In genomic region chr2:112156152-112156986, GRCh38 we compare ENCODE assay signal across 7 cellular contexts. TPM values are rescaled to one million over a fixed set of nuclear protein-coding genes. Genes with fewer than 3 reads are reported as not detected.
DNase-seq lines count a peak whose midpoint lies in the region; ATAC-seq, FAIRE-seq and TF ChIP-seq lines count a peak whose summit lies in the region.

No MANE protein-coding gene starts in this region.

- no peak overlapping the region for H3K9ac ChIP-seq in HepG2 (ENCODE audit: insufficient read depth, low read depth, low read length)

- H3K9me2 ChIP-seq in OCI-LY7 (ENCODE audit: insufficient read depth, low read length): no peaks in the 10 kb centered on the region

- CTCF ChIA-PET in OCI-LY7 (lab: Charles Lee; ENCODE audit: unreplicated experiment): no interaction called here
- CTCF ChIA-PET in HepG2 (lab: Yijun Ruan, JAX; ENCODE audit: low intra/inter-chr PET ratio, low total read pairs): no interaction called here

- POLR2A ChIA-PET in OCI-LY7 (lab: Charles Lee) (no interaction called here), HepG2 (lab: Yijun Ruan, JAX) (no interaction called here)

- H3K9me3 ChIP-seq in OCI-LY7 (ENCODE audit: low read length) (no peaks in the 10 kb centered on the region), HepG2 (ENCODE audit: low read length) (no peaks in the 10 kb centered on the region)

- TF ChIP-seq POLR2A in HepG2 (IDR thresholded peaks at IDR 0.05; ENCODE audit: insufficient read depth in 1 of 2, low read depth in 2 of 2, low read length in 2 of 2): no peak

- H2AFZ ChIP-seq in OCI-LY7 (ENCODE audit: low read length) (peak overlapping the region; percentile 19; the same call in 1 of the 2 replicates), HepG2 (ENCODE audit: low read length) (no peak overlapping the region)

- BruUV-seq in OCI-LY7 (replicated peaks; lab: Mats Ljungman, UMichigan) (no TSS peak), HepG2 (replicated peaks; lab: Mats Ljungman, UMichigan) (no TSS peak)

- H3K9me3 Mint-ChIP-seq in type B pancreatic cell: peaks cover 5% of the 10 kb centered on the region

- TF ChIP-seq EP300 in HepG2 (IDR thresholded peaks at IDR 0.05; ENCODE audit: low read depth in 2 of 2, low read length in 2 of 2): no peak
- TF ChIP-seq EP300 in HepG2 (CRISPR knock-in tag; IDR thresholded peaks at IDR 0.05; ENCODE audit: borderline replicate concordance): no peak

- no peak overlapping the region for H3K27ac ChIP-seq in OCI-LY7 (ENCODE audit: low read depth, low read length, poor library complexity, severe bottlenecking)
- H3K27ac ChIP-seq in HepG2 (ENCODE audit: extremely low read length, insufficient read depth, low read length): no peak overlapping the region
- no peak overlapping the region for H3K27ac ChIP-seq in dorsolateral prefrontal cortex

- TF ChIP-seq CTCF in OCI-LY7 (conservative IDR thresholded peaks at IDR 0.05; ENCODE audit: low read length) (no peak), HepG2 (CRISPR knock-in tag; IDR thresholded peaks at IDR 0.05) (no peak), type B pancreatic cell (conservative IDR thresholded peaks at IDR 0.05) (no peak), dorsolateral prefrontal cortex (IDR thresholded peaks at IDR 0.05 in 54 of 56, conservative IDR thresholded peaks at IDR 0.05 in 2 of 56; ENCODE audit: low read depth in 1 of 56, partially characterized antibody in 56 of 56) (no peak)

- H3K27me3 ChIP-seq in HepG2 (ENCODE audit: control insufficient read depth in 1 of 2, insufficient read depth in 2 of 2, low read length in 2 of 2): no peaks in the 10 kb centered on the region
- H3K27me3 ChIP-seq in dorsolateral prefrontal cortex: no peaks in the 10 kb centered on the region

- no peak overlapping the region for H3K4me3 Mint-ChIP-seq in type B pancreatic cell

- intact Hi-C loops in OCI-LY7 (cut with micrococcal nuclease; ENCODE audit: unreplicated experiment) (loop anchor here (5.0 kb wide), 1 partner anchor 99 kb away; the partner anchor contains the start of gene TMEM87B), HepG2 (cut with micrococcal nuclease; ENCODE audit: unreplicated experiment) (no loop called here), dorsolateral prefrontal cortex (cut with DNase I) (no loop called here)

- H3K36me3 ChIP-seq in OCI-LY7 (ENCODE audit: insufficient read depth, low read length) (no peaks in the 10 kb centered on the region), HepG2 (replicated peaks in 1 of 2; ENCODE audit: control insufficient read depth in 1 of 2, insufficient read depth in 2 of 2, low read length in 2 of 2) (no peaks in the 10 kb centered on the region)

- H3K4me1 ChIP-seq in OCI-LY7 (ENCODE audit: insufficient read depth, low read length, poor library complexity, severe bottlenecking) (peaks cover 38% of the 10 kb centered on the region), HepG2 (ENCODE audit: insufficient read depth, low read length) (peaks cover 11% of the 10 kb centered on the region)

- H3K4me2 ChIP-seq in OCI-LY7 (ENCODE audit: low read length) (no peak overlapping the region), HepG2 (ENCODE audit: low read depth, low read length) (peak overlapping the region; percentile 32)

- H4K20me1 ChIP-seq in OCI-LY7 (ENCODE audit: insufficient read depth, low read length) (no peaks in the 10 kb centered on the region), HepG2 (ENCODE audit: insufficient read depth, low read length) (no peaks in the 10 kb centered on the region)

- H3K27me3 Mint-ChIP-seq in type B pancreatic cell: no peaks in the 10 kb centered on the region

- DNase-seq in OCI-LY7 (ENCODE audit: low spot score): no peak
- peak; percentile 45 for DNase-seq in activated naive CD4-positive, alpha-beta T cell treated with Interleukin-2 at 50 U/mL for 16 hours
- peak; percentile 39 for DNase-seq in HepG2 (ENCODE audit: low spot score)
- no peak for DNase-seq in type B pancreatic cell (ENCODE audit: extremely low spot score, unreplicated experiment)
- no peak for DNase-seq in T1000 (lab: John Stamatoyannopoulos, UW)
- no peak for DNase-seq in dorsolateral prefrontal cortex

- no peak overlapping the region for H3K4me3 ChIP-seq in OCI-LY7 (ENCODE audit: low read depth, low read length, poor library complexity, severe bottlenecking)
- H3K4me3 ChIP-seq in HepG2 (replicated peaks in 1 of 3; ENCODE audit: insufficient read depth in 1 of 3, low read depth in 2 of 3, low read length in 3 of 3): no peak overlapping the region; a peak in 1 of 6 replicates
- peak overlapping the region in 1 of 59 donors; percentile 28 for H3K4me3 ChIP-seq in dorsolateral prefrontal cortex

- H3K27ac Mint-ChIP-seq in type B pancreatic cell: peak overlapping the region; percentile 23

- in situ Hi-C loops in HepG2 (cut with HindIII; ENCODE audit: extremely low pct_ligation_motif_present, low pct_unique_long_range_greater_than_20kb): no loop called here

- no peak for TF ChIP-seq RAD21 in HepG2 (CRISPR knock-in tag; IDR thresholded peaks at IDR 0.05)

- 44% methylated on average over 21 of the region's 21 CpGs for WGBS in HepG2 (ENCODE audit: low lambda C conversion rate)

- peaks cover 8% of the 10 kb centered on the region for H3K4me1 Mint-ChIP-seq in type B pancreatic cell (ENCODE audit: unreplicated experiment)

- H3K36me3 Mint-ChIP-seq in type B pancreatic cell: peaks cover 3% of the 10 kb centered on the region

- FAIRE-seq in HepG2 (lab: Jason Lieb, UNC): no peak

- no peaks in the 10 kb centered on the region for H3K79me2 ChIP-seq in OCI-LY7 (ENCODE audit: insufficient read depth, low read depth, low read length)
- H3K79me2 ChIP-seq in HepG2 (ENCODE audit: insufficient read depth, low read length): no peaks in the 10 kb centered on the region

- ATAC-seq in HepG2 (peak; percentile 68), esophagus mucosa (no peak)

TF ChIP-seq in HepG2, 621 proteins besides CTCF, POLR2A, EP300 and RAD21 (continues in another document):
- TF ChIP-seq MZF1 (CRISPR knock-in tag; IDR thresholded peaks at IDR 0.05; ENCODE audit: borderline replicate concordance) (no peak), TEAD3 (CRISPR knock-in tag; optimal IDR thresholded peaks at IDR 0.05; ENCODE audit: borderline replicate concordance) (peak; percentile 54), ZNF510 (CRISPR knock-in tag; IDR thresholded peaks at IDR 0.05; ENCODE audit: low read depth) (no peak), ZBTB37 (CRISPR knock-in tag; IDR thresholded peaks at IDR 0.05) (peak; percentile 89), FOSL2 (CRISPR knock-in tag; IDR thresholded peaks at IDR 0.05) (peak; percentile 85), ZNF7 (CRISPR knock-in tag; IDR thresholded peaks at IDR 0.05) (no peak), ATF6 (CRISPR knock-in tag; conservative IDR thresholded peaks at IDR 0.05) (no peak)

RNA-seq across cellular contexts. Expression of gene FBLN7, which starts 18.2 kb away (rescaled TPM):
- not detected in 2 replicates for total RNA-seq in OCI-LY7 (2014; rRNA removed; shearing (Covaris generic))
- 0.25 TPM in 1 of 2 replicates, not detected in the other for total RNA-seq in OCI-LY7 (2022)
- 0.95 and 1.4 TPM in 2 replicates for total RNA-seq in HepG2 (2016; rRNA removed; fragmentation: Illumina TruSeq; extraction: Trizol)
- 0.53 and 1.0 TPM in 2 replicates for total RNA-seq in HepG2 (2016; cell fraction: cytosol; rRNA removed; fragmentation: Illumina TruSeq; extraction: Trizol; ENCODE audit: low read depth)
- 0.52 and 1.1 TPM in 2 replicates for total RNA-seq in HepG2 (2016; cell fraction: insoluble cytoplasmic fraction; rRNA removed; fragmentation: Illumina TruSeq; extraction: Trizol)
- 0.87 and 0.90 TPM in 2 replicates for total RNA-seq in HepG2 (2016; cell fraction: membrane; rRNA removed; fragmentation: Illumina TruSeq; extraction: Trizol)
- total RNA-seq in HepG2 (2016; cell fraction: nucleus; rRNA removed; fragmentation: Illumina TruSeq; extraction: Trizol): 2.6 and 2.7 TPM in 2 replicates
- 2.3 and 2.4 TPM in 2 replicates for polyA plus RNA-seq in HepG2 (2011; rRNA removed)
- 2.2 and 2.5 TPM in 2 replicates for polyA plus RNA-seq in HepG2 (2011; cell fraction: cytosol; rRNA removed)
- 5.3 and 6.4 TPM in 2 replicates for polyA plus RNA-seq in HepG2 (2011; cell fraction: nucleus; rRNA removed)
- 5.1 and 5.4 TPM in 2 replicates for polyA plus RNA-seq in HepG2 (2012)
- polyA plus RNA-seq in HepG2 (2016; cell fraction: cytosol; fragmentation: Illumina TruSeq; extraction: Trizol; ENCODE audit: low read depth): 1.1 and 1.2 TPM in 2 replicates
- polyA plus RNA-seq in HepG2 (2016; cell fraction: insoluble cytoplasmic fraction; fragmentation: Illumina TruSeq; extraction: Trizol; ENCODE audit: low read depth): 2.1 and 2.2 TPM in 2 replicates
- 1.6 and 1.7 TPM in 2 replicates for polyA plus RNA-seq in HepG2 (2016; cell fraction: membrane; fragmentation: Illumina TruSeq; extraction: Trizol; ENCODE audit: low read depth)
- polyA plus RNA-seq in HepG2 (2016; cell fraction: nucleus; fragmentation: Illumina TruSeq; extraction: Trizol; ENCODE audit: insufficient read depth, low read depth): 6.5 TPM in 2 replicates
- 3.2 TPM in 1 of 2 replicates, not detected in the other for polyA minus RNA-seq in HepG2 (2011; rRNA and poly(A)+ RNA removed; ENCODE audit: low replicate concordance)
- polyA minus RNA-seq in HepG2 (2011; cell fraction: cytosol; rRNA and poly(A)+ RNA removed): 1.6 and 2.9 TPM in 2 replicates
- polyA minus RNA-seq in HepG2 (2011; cell fraction: nucleus; rRNA and poly(A)+ RNA removed): 3.4 and 4.0 TPM in 2 replicates
- 4.2 and 9.5 TPM in 2 replicates for total RNA-seq in type B pancreatic cell (ENCODE audit: low replicate concordance)
- 1.4 TPM for total RNA-seq in esophagus mucosa
- total RNA-seq in dorsolateral prefrontal cortex: 10 to 100 TPM in 96 of 120 experiments, 1 to 10 TPM in 24; 2.2 to 43.2 (median 13.9) TPM

Comparison
In these comparisons a context has a peak if more than half of its experiments do, and no peak if none do; other contexts are left out.
1. DNase-seq: peak in activated naive CD4-positive, alpha-beta T cell treated with Interleukin-2 at 50 U/mL for 16 hours (single experiment) and HepG2 (single experiment); none in OCI-LY7 (single experiment), type B pancreatic cell (single experiment), T1000 (single experiment) and dorsolateral prefrontal cortex (0 of 10).